ENCODE assay signal across 29 cellular contexts in genomic region chr2:199527071-199527470, GRCh38.
"Had no signal": no experiment of that assay in that cellular context is flagged by ENCODE, and none has a peak within 500 bp of the region (broad histone marks: within the 10 kb centered on the region; RNA-seq: fewer than 3 reads in every experiment).

No MANE protein-coding gene starts in this region.

- H3K27ac ChIP-seq: ovary, parathyroid adenoma, psoas muscle, skin epidermis, spleen, suprapubic skin, testis, tibial artery, transverse colon, upper lobe of right lung, uterus had no signal

- H3K9me3 ChIP-seq: ovary, psoas muscle, suprapubic skin, testis, tibial artery, transverse colon, upper lobe of right lung, uterus had no signal

- DNase-seq: naive thymus-derived CD8-positive, alpha-beta T cell; nephron progenitor cell; occipital lobe; ovary; posterior cingulate gyrus; psoas muscle; right cardiac atrium; spleen; stimulated activated CD4-positive, alpha-beta T cell treated with anti-CD3 and anti-CD28 coated beads, Interleukin-12 subunit alpha, Interleukin-12 subunit beta, amount 100 ng/mL, for 4 hours; stimulated activated CD4-positive, alpha-beta T cell treated with anti-CD3 and anti-CD28 coated beads, Interleukin-1b, Interleukin-23, amount 100 ng/mL, for 48 hours; stimulated activated CD4-positive, alpha-beta T cell treated with anti-CD3 and anti-CD28 coated beads, Interleukin-4, amount 100 ng/mL, for 1 hour; stimulated activated CD4-positive, alpha-beta T cell treated with anti-CD3 and anti-CD28 coated beads, Interleukin-4, amount 100 ng/mL, for 4 hours; stimulated activated CD8-positive, alpha-beta memory T cell treated with anti-CD3 and anti-CD28 coated beads, Interleukin-4, amount 100 ng/mL, for 48 hours; stimulated activated naive CD4-positive, alpha-beta T cell; stimulated activated naive CD8-positive, alpha-beta T cell treated with anti-CD3 and anti-CD28 coated beads, Interleukin-15, amount 100 ng/mL, for 72 hours; stimulated activated naive CD8-positive, alpha-beta T cell treated with anti-CD3 and anti-CD28 coated beads, Interleukin-15, Interleukin-2, amounts not matched to agents 100 U/mL and 50 U/mL, for 24 hours; substantia nigra; testis; tibial artery; transverse colon; upper lobe of right lung; uterus had no signal

- H3K4me3 ChIP-seq: ovary, psoas muscle, skin epidermis, smooth muscle cell, spleen, suprapubic skin, testis, tibial artery, transverse colon, upper lobe of right lung, uterus had no signal

- H2AFZ ChIP-seq: parathyroid adenoma had no signal

- H3K4me2 ChIP-seq: smooth muscle cell had no signal

- H3K27me3 ChIP-seq: ovary, spleen, suprapubic skin, testis, tibial artery, transverse colon, upper lobe of right lung, uterus had no signal

- H3K36me3 ChIP-seq: ovary, spleen, suprapubic skin, tibial artery, transverse colon, upper lobe of right lung, uterus had no signal

- H3K4me1 ChIP-seq: parathyroid adenoma, psoas muscle, spleen, suprapubic skin, testis, tibial artery, transverse colon, upper lobe of right lung, uterus had no signal

- ATAC-seq: naive thymus-derived CD8-positive, alpha-beta T cell; natural killer cell treated with Interleukin-12 subunit alpha and Interleukin-12 subunit beta and Interleukin-15 and Interleukin-18, amount 100 ng/mL, for 72 hours; psoas muscle; right cardiac atrium; sciatic nerve; stimulated activated memory B cell treated with anti-CD40 and anti-IgM and Interleukin-4, amounts not matched to agents 10 μg/mL and 1 μg/mL and 100 μg/mL, for 72 hours; stimulated activated naive CD8-positive, alpha-beta T cell treated with anti-CD3 and anti-CD28 coated beads, Interleukin-15, amount 100 ng/mL, for 72 hours; stimulated activated naive CD8-positive, alpha-beta T cell treated with anti-CD3 and anti-CD28 coated beads, Interleukin-15, Interleukin-2, amounts not matched to agents 100 U/mL and 50 U/mL, for 24 hours; upper lobe of right lung had no signal

- H3K79me2 ChIP-seq: parathyroid adenoma had no signal

- H3K9ac ChIP-seq: parathyroid adenoma had no signal
